Comparison of ENCODE assay signal across 19 cellular contexts in genomic region chrX:129145382-129145781, GRCh38.
"Had no signal": no experiment of that assay in that cellular context is flagged by ENCODE, and none has a peak within 500 bp of the region (broad histone marks: within the 10 kb centered on the region; RNA-seq: fewer than 3 reads in every experiment).

No MANE protein-coding gene starts in this region.

- H3K9me3 Mint-ChIP-seq: dendritic cell treated with granulocyte-macrophage colony-stimulating factor and Interleukin-4, amounts not matched to agents 40 ng/mL and 50 ng/mL, for 4 days; natural killer cell treated with Interleukin-12 subunit alpha and Interleukin-12 subunit beta and Interleukin-15 and Interleukin-18, amount 100 ng/mL, for 72 hours had no signal

- H3K36me3 ChIP-seq: esophagus muscularis mucosa, gastrocnemius medialis, sigmoid colon, stomach, thoracic aorta, transverse colon had no signal

- H3K4me3 Mint-ChIP-seq: dendritic cell treated with granulocyte-macrophage colony-stimulating factor and Interleukin-4, amounts not matched to agents 40 ng/mL and 50 ng/mL, for 4 days; effector memory CD8-positive, alpha-beta T cell; natural killer cell treated with Interleukin-12 subunit alpha and Interleukin-12 subunit beta and Interleukin-15 and Interleukin-18, amount 100 ng/mL, for 72 hours had no signal

- H3K4me3 ChIP-seq: esophagus muscularis mucosa, gastrocnemius medialis, lung, sigmoid colon, skin epidermis, stomach, thoracic aorta, transverse colon had no signal

- H3K27ac ChIP-seq: epithelial cell of prostate, esophagus muscularis mucosa, gastrocnemius medialis, sigmoid colon, skin epidermis, stomach, thoracic aorta, transverse colon had no signal

- H3K9me3 ChIP-seq: esophagus muscularis mucosa, gastrocnemius medialis, sigmoid colon, stomach, thoracic aorta, transverse colon had no signal

- H3K27me3 Mint-ChIP-seq: dendritic cell treated with granulocyte-macrophage colony-stimulating factor and Interleukin-4, amounts not matched to agents 40 ng/mL and 50 ng/mL, for 4 days; effector memory CD8-positive, alpha-beta T cell had no signal

- H3K36me3 Mint-ChIP-seq: natural killer cell treated with Interleukin-12 subunit alpha and Interleukin-12 subunit beta and Interleukin-15 and Interleukin-18, amount 100 ng/mL, for 72 hours had no signal

- DNase-seq: effector memory CD8-positive, alpha-beta T cell; gastrocnemius medialis; left colon; left ventricle myocardium superior; mesenchymal stem cell; midbrain; occipital lobe; sigmoid colon; stimulated activated naive CD4-positive, alpha-beta T cell; stomach; substantia nigra; transverse colon had no signal

- H3K27me3 ChIP-seq: esophagus muscularis mucosa, gastrocnemius medialis, sigmoid colon, stomach, transverse colon had no signal

- H3K27ac Mint-ChIP-seq: dendritic cell treated with granulocyte-macrophage colony-stimulating factor and Interleukin-4, amounts not matched to agents 40 ng/mL and 50 ng/mL, for 4 days; effector memory CD8-positive, alpha-beta T cell; natural killer cell treated with Interleukin-12 subunit alpha and Interleukin-12 subunit beta and Interleukin-15 and Interleukin-18, amount 100 ng/mL, for 72 hours had no signal
